In genomic region chr7:148722340-148723165, GRCh38 we compare ENCODE assay signal across 11 cellular contexts. TPM values are rescaled to one million over a fixed set of nuclear protein-coding genes. Genes with fewer than 3 reads are reported as not detected.
DNase-seq lines count a peak whose midpoint lies in the region; ATAC-seq lines count a peak whose summit lies in the region.
"Had no signal": no experiment of that assay in that cellular context is flagged by ENCODE, and none has a peak within 500 bp of the region (broad histone marks: within the 10 kb centered on the region; RNA-seq: fewer than 3 reads in every experiment).

No MANE protein-coding gene starts in this region.

- CTCF ChIA-PET in CD8-positive, alpha-beta memory T cell (lab: Charles Lee): no interaction called here

- H3K27me3 Mint-ChIP-seq in CD8-positive, alpha-beta memory T cell: no peaks in the 10 kb centered on the region
- H3K27me3 Mint-ChIP-seq in IgD-negative memory B cell: no peaks in the 10 kb centered on the region
- H3K27me3 Mint-ChIP-seq in natural killer cell treated with Interleukin-12 subunit alpha and Interleukin-12 subunit beta and Interleukin-15 and Interleukin-18, amount 100 ng/mL, for 72 hours: no peaks in the 10 kb centered on the region

- peaks cover 86 to 95% (median 94%) of the 10 kb centered on the region in 3 donors for H3K4me1 Mint-ChIP-seq in CD8-positive, alpha-beta memory T cell
- peaks cover 63 to 81% (median 78%) of the 10 kb centered on the region in 3 donors for H3K4me1 Mint-ChIP-seq in IgD-negative memory B cell
- peaks cover 73 to 91% of the 10 kb centered on the region in 2 donors for H3K4me1 Mint-ChIP-seq in natural killer cell treated with Interleukin-12 subunit alpha and Interleukin-12 subunit beta and Interleukin-15 and Interleukin-18, amount 100 ng/mL, for 72 hours (ENCODE audit: low read depth in 2 of 2)

- peak overlapping the region in 7 of 8 donors; percentile 10 to 74 (median 59) for H3K27ac Mint-ChIP-seq in CD8-positive, alpha-beta memory T cell
- H3K27ac Mint-ChIP-seq in IgD-negative memory B cell: peak overlapping the region in 2 of 3 donors; percentile 10 to 35
- peak overlapping the region; percentile 54 to 64 for H3K27ac Mint-ChIP-seq in natural killer cell treated with Interleukin-12 subunit alpha and Interleukin-12 subunit beta and Interleukin-15 and Interleukin-18, amount 100 ng/mL, for 72 hours

- H3K9me3 ChIP-seq in CD8-positive, alpha-beta memory T cell (ENCODE audit: low read length): no peaks in the 10 kb centered on the region

- H3K4me1 ChIP-seq in CD8-positive, alpha-beta memory T cell (ENCODE audit: insufficient read depth, low read length): peaks cover 88% of the 10 kb centered on the region

- peaks cover 0 to 3% (median 3%) of the 10 kb centered on the region in 3 donors for H3K36me3 Mint-ChIP-seq in CD8-positive, alpha-beta memory T cell
- H3K36me3 Mint-ChIP-seq in IgD-negative memory B cell: peaks cover 1% of the 10 kb centered on the region
- H3K36me3 Mint-ChIP-seq in natural killer cell treated with Interleukin-12 subunit alpha and Interleukin-12 subunit beta and Interleukin-15 and Interleukin-18, amount 100 ng/mL, for 72 hours: no peaks in the 10 kb centered on the region

- H3K36me3 ChIP-seq in CD8-positive, alpha-beta memory T cell (ENCODE audit: insufficient read depth, low read length): no peaks in the 10 kb centered on the region

- peak in 1 of 5 donors; percentile 56 for DNase-seq in CD8-positive, alpha-beta memory T cell
- peak; percentile 34 for DNase-seq in amniotic epithelial cell (ENCODE audit: low read depth)
- no peak for DNase-seq in natural killer cell treated with Interleukin-12 subunit alpha and Interleukin-12 subunit beta and Interleukin-15 and Interleukin-18, amount 100 ng/mL, for 72 hours (ENCODE audit: low spot score)
- no peak for DNase-seq in OCI-M2 (lab: John Stamatoyannopoulos, UW; ENCODE audit: unreplicated experiment)
- no peak for DNase-seq in inferior parietal cortex (ENCODE audit: extremely low spot score)
- DNase-seq: EL, HCEC 1CT had no signal

- no peaks in the 10 kb centered on the region for H3K27me3 ChIP-seq in CD8-positive, alpha-beta memory T cell (ENCODE audit: insufficient read depth, low read length, poor library complexity, severe bottlenecking)

- ATAC-seq in natural killer cell treated with Interleukin-12 subunit alpha and Interleukin-12 subunit beta and Interleukin-15 and Interleukin-18, amount 100 ng/mL, for 72 hours: peak in 1 of 2 donors; percentile 20
- no peak for ATAC-seq in HG03457 (IDR thresholded peaks at IDR 0.05; ENCODE audit: unreplicated experiment)

- no peak overlapping the region for H3K4me3 ChIP-seq in CD8-positive, alpha-beta memory T cell (ENCODE audit: low read length)
- H3K4me3 ChIP-seq: coronary artery, SK-N-MC had no signal

- POLR2A ChIA-PET in CD8-positive, alpha-beta memory T cell (lab: Charles Lee): no interaction called here

- no peaks in the 10 kb centered on the region for H3K9me3 Mint-ChIP-seq in CD8-positive, alpha-beta memory T cell
- no peaks in the 10 kb centered on the region for H3K9me3 Mint-ChIP-seq in IgD-negative memory B cell
- no peaks in the 10 kb centered on the region for H3K9me3 Mint-ChIP-seq in natural killer cell treated with Interleukin-12 subunit alpha and Interleukin-12 subunit beta and Interleukin-15 and Interleukin-18, amount 100 ng/mL, for 72 hours

- peak overlapping the region; percentile 8 to 72 (median 25) for H3K4me3 Mint-ChIP-seq in CD8-positive, alpha-beta memory T cell
- H3K4me3 Mint-ChIP-seq in IgD-negative memory B cell: peak overlapping the region in 1 of 4 donors; percentile 61
- H3K4me3 Mint-ChIP-seq in natural killer cell treated with Interleukin-12 subunit alpha and Interleukin-12 subunit beta and Interleukin-15 and Interleukin-18, amount 100 ng/mL, for 72 hours: peak overlapping the region; percentile 38

- H3K27ac ChIP-seq in CD8-positive, alpha-beta memory T cell (ENCODE audit: low read depth, low read length): no peak overlapping the region
- H3K27ac ChIP-seq: coronary artery, SK-N-MC had no signal

RNA-seq across cellular contexts. Expression of gene CUL1, which starts 23.9 kb away (rescaled TPM):
- 10 to 100 TPM; 92.2 to 93.4 TPM for total RNA-seq in CD8-positive, alpha-beta memory T cell
- polyA plus RNA-seq in CD8-positive, alpha-beta memory T cell: 58.3 TPM
- 54.5 TPM for polyA plus RNA-seq in IgD-negative memory B cell
- 10 to 100 TPM; 59.5 to 69.5 TPM for total RNA-seq in natural killer cell treated with Interleukin-12 subunit alpha and Interleukin-12 subunit beta and Interleukin-15 and Interleukin-18, amount 100 ng/mL, for 72 hours
